Comparison of ENCODE assay signal across 22 cellular contexts in genomic region chr18:48470484-48471180, GRCh38.
A peak's percentile ranks its signal among the peaks of the same experiment; 100 is the strongest.
DNase-seq lines count a peak whose midpoint lies in the region; ATAC-seq and TF ChIP-seq lines count a peak whose summit lies in the region.
"Had no signal": no experiment of that assay in that cellular context is flagged by ENCODE, and none has a peak within 500 bp of the region (broad histone marks: within the 10 kb centered on the region; RNA-seq: fewer than 3 reads in every experiment).

No MANE protein-coding gene starts in this region.

- no peaks in the 10 kb centered on the region for H3K36me3 ChIP-seq in adipocyte (ENCODE audit: control insufficient read depth, insufficient read depth, low read length, severe bottlenecking)
- no peaks in the 10 kb centered on the region for H3K36me3 ChIP-seq in heart right ventricle
- H3K36me3 ChIP-seq in MG63 = no peaks in the 10 kb centered on the region
- H3K36me3 ChIP-seq: uterus had no signal

- H3K9me3 ChIP-seq in adipocyte (ENCODE audit: control insufficient read depth, low read length) = no peaks in the 10 kb centered on the region
- peaks cover 0 to 10% (median 0%) of the 10 kb centered on the region in 11 donors for H3K9me3 ChIP-seq in heart right ventricle
- H3K9me3 ChIP-seq in MG63 = no peaks in the 10 kb centered on the region
- H3K9me3 ChIP-seq: uterus had no signal

- peak overlapping the region; percentile 52 for H3K9ac ChIP-seq in adipocyte (ENCODE audit: low read length)

- peaks cover 25% of the 10 kb centered on the region for H3K27me3 Mint-ChIP-seq in activated T-helper 2 cell treated with anti-CD3 and anti-CD28 coated beads, Interferon-gamma antibody, Interleukin-2, Interleukin-4, amounts not matched to agents 10 μg/mL and 5 μg/mL and 100 μg/mL, durations not matched to agents 14 hours and 24 hours and 36 hours (ENCODE audit: low read depth)

- peaks cover 33% of the 10 kb centered on the region for H3K4me1 ChIP-seq in adipocyte (ENCODE audit: control insufficient read depth, insufficient read depth, low read length)
- H3K4me1 ChIP-seq in heart right ventricle = peaks cover 0 to 21% (median 9%) of the 10 kb centered on the region in 9 donors
- H3K4me1 ChIP-seq: uterus had no signal

- H3K36me3 Mint-ChIP-seq in activated T-helper 2 cell treated with anti-CD3 and anti-CD28 coated beads, Interferon-gamma antibody, Interleukin-2, Interleukin-4, amounts not matched to agents 10 μg/mL and 5 μg/mL and 100 μg/mL, durations not matched to agents 14 hours and 24 hours and 36 hours (ENCODE audit: low read depth) = no peaks in the 10 kb centered on the region
- H3K36me3 Mint-ChIP-seq: stimulated activated memory B cell treated with anti-CD40 and anti-IgM and Interleukin-4, amounts not matched to agents 10 μg/mL and 1 μg/mL and 100 μg/mL, for 72 hours had no signal

- H3K4me1 Mint-ChIP-seq in activated T-helper 2 cell treated with anti-CD3 and anti-CD28 coated beads, Interferon-gamma antibody, Interleukin-2, Interleukin-4, amounts not matched to agents 10 μg/mL and 5 μg/mL and 100 μg/mL, durations not matched to agents 14 hours and 24 hours and 36 hours (ENCODE audit: low read depth) = no peaks in the 10 kb centered on the region
- H3K4me1 Mint-ChIP-seq: stimulated activated memory B cell treated with anti-CD40 and anti-IgM and Interleukin-4, amounts not matched to agents 10 μg/mL and 1 μg/mL and 100 μg/mL, for 72 hours had no signal

- ATAC-seq in heart right ventricle (peak in 7 of 8 donors; percentile 15 to 91 (median 74)), sciatic nerve (peak; percentile 88)
- ATAC-seq: activated CD4-positive, CD25-positive, alpha-beta regulatory T cell treated with anti-CD3 and anti-CD28 coated beads, Interleukin-2, amount 50 U/mL, for 24 hours; stimulated activated memory B cell treated with anti-CD40 and anti-IgM and Interleukin-4, amounts not matched to agents 10 μg/mL and 1 μg/mL and 100 μg/mL, for 72 hours; T-helper 17 cell had no signal

- TF ChIP-seq CTCF in AG10803 (conservative IDR thresholded peaks at IDR 0.05; ENCODE audit: low read length) = no peak
- no peak for TF ChIP-seq CTCF in heart right ventricle (IDR thresholded peaks at IDR 0.05)

- H3K9me3 Mint-ChIP-seq in activated T-helper 2 cell treated with anti-CD3 and anti-CD28 coated beads, Interferon-gamma antibody, Interleukin-2, Interleukin-4, amounts not matched to agents 10 μg/mL and 5 μg/mL and 100 μg/mL, durations not matched to agents 14 hours and 24 hours and 36 hours = no peaks in the 10 kb centered on the region

- intact Hi-C loops in heart right ventricle (cut with DNase I) (no loop called here), sciatic nerve (cut with DNase I) (no loop called here)
- intact Hi-C loops in activated T-helper 2 cell treated with anti-CD3 and anti-CD28 coated beads, Interferon-gamma antibody, Interleukin-2, Interleukin-4, amounts not matched to agents 10 μg/mL and 5 μg/mL and 100 μg/mL, durations not matched to agents 14 hours and 24 hours and 36 hours (cut with micrococcal nuclease) = no loop called here

- no peak overlapping the region for H3K27ac Mint-ChIP-seq in activated T-helper 2 cell treated with anti-CD3 and anti-CD28 coated beads, Interferon-gamma antibody, Interleukin-2, Interleukin-4, amounts not matched to agents 10 μg/mL and 5 μg/mL and 100 μg/mL, durations not matched to agents 14 hours and 24 hours and 36 hours
- H3K27ac Mint-ChIP-seq: stimulated activated memory B cell treated with anti-CD40 and anti-IgM and Interleukin-4, amounts not matched to agents 10 μg/mL and 1 μg/mL and 100 μg/mL, for 72 hours; T-helper 17 cell had no signal

- no peak overlapping the region for H3K4me3 Mint-ChIP-seq in activated T-helper 2 cell treated with anti-CD3 and anti-CD28 coated beads, Interferon-gamma antibody, Interleukin-2, Interleukin-4, amounts not matched to agents 10 μg/mL and 5 μg/mL and 100 μg/mL, durations not matched to agents 14 hours and 24 hours and 36 hours (ENCODE audit: low read depth)
- H3K4me3 Mint-ChIP-seq: stimulated activated memory B cell treated with anti-CD40 and anti-IgM and Interleukin-4, amounts not matched to agents 10 μg/mL and 1 μg/mL and 100 μg/mL, for 72 hours; T-helper 17 cell had no signal

- peak; percentile 79 for DNase-seq in AG10803 (ENCODE audit: low read depth)
- peak; percentile 76 for DNase-seq in adipocyte (ENCODE audit: low read depth)
- no peak for DNase-seq in heart right ventricle
- no peak for DNase-seq in sciatic nerve (ENCODE audit: low spot score)
- DNase-seq in cerebellum (ENCODE audit: low spot score) = no peak
- no peak for DNase-seq in activated T-helper 2 cell treated with anti-CD3 and anti-CD28 coated beads, Interferon-gamma antibody, Interleukin-2, Interleukin-4, amounts not matched to agents 10 μg/mL and 5 μg/mL and 100 μg/mL, durations not matched to agents 14 hours and 24 hours and 36 hours (ENCODE audit: low spot score)
- DNase-seq in NCI-H82 (lab: John Stamatoyannopoulos, UW) = no peak
- no peak for DNase-seq in MG63
- DNase-seq: ACHN; activated effector memory CD4-positive, alpha-beta T cell treated with anti-CD3 and anti-CD28 coated beads, Interleukin-2, amount 50 U/mL, for 16 hours; cortex of kidney; DND-41; kidney; NCI-H1105 treated with DMSO at 0.1 percent for 48 hours; NCI-H2171 treated with DMSO at 0.1 percent for 48 hours; SHP77; stimulated activated CD4-positive, alpha-beta T cell treated with anti-CD3 and anti-CD28 coated beads, Interleukin-12 subunit alpha, Interleukin-12 subunit beta, amount 100 ng/mL, for 4 hours; T-helper 17 cell; uterus had no signal

- WGBS in heart right ventricle, 2 donors = 66% methylated on average over 5 of the region's 5 CpGs

- H3K27ac ChIP-seq in heart right ventricle = peak overlapping the region; percentile 28 to 84 (median 70)
- H3K27ac ChIP-seq: epithelial cell of prostate had no signal

- H3K27me3 ChIP-seq in adipocyte (replicated peaks; ENCODE audit: control insufficient read depth, insufficient read depth, low read length) = no peaks in the 10 kb centered on the region
- H3K27me3 ChIP-seq in heart right ventricle = no peaks in the 10 kb centered on the region
- H3K27me3 ChIP-seq in MG63 = no peaks in the 10 kb centered on the region
- H3K27me3 ChIP-seq: uterus had no signal

- H3K4me3 ChIP-seq in AG10803 (ENCODE audit: low read length) (no peak overlapping the region), adipocyte (ENCODE audit: low read length) (no peak overlapping the region), heart right ventricle (no peak overlapping the region), MG63 (no peak overlapping the region)
- H3K4me3 ChIP-seq: uterus had no signal

Comparison
In these comparisons a context has a peak if more than half of its experiments do, and no peak if none do; other contexts are left out.
1. DNase-seq: peak in AG10803 (single experiment) and adipocyte (single experiment); none in heart right ventricle (0 of 2), sciatic nerve (single experiment), cerebellum (single experiment), activated T-helper 2 cell treated with anti-CD3 and anti-CD28 coated beads, Interferon-gamma antibody, Interleukin-2, Interleukin-4, amounts not matched to agents 10 μg/mL and 5 μg/mL and 100 μg/mL, durations not matched to agents 14 hours and 24 hours and 36 hours (single experiment), NCI-H82 (single experiment) and MG63 (single experiment).